Comparison of ENCODE assay signal across 18 cellular contexts in the genomic region with DNA sequence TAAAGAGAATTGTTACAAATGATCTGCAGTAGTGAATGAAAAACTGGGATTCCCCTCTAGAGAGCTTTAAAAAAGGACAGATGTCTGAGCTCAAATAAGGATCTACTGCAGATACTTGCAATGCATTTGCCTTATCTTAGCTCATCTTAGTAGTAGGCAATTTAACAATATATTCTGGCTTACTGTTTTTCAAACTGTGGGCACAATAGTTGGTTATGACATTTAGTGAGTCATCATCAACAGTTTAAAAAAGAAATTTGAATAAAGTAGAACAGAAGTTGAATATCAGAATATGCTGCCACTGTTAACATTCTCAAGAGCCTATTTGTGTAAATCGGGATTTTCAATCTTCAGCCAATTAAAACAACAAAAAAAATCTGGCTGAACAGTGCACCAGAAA. TPM values are rescaled to one million over a fixed set of nuclear protein-coding genes. Genes with fewer than 3 reads are reported as not detected.
A peak's percentile ranks its signal among the peaks of the same experiment; 100 is the strongest.
DNase-seq lines count a peak whose midpoint lies in the region; TF ChIP-seq lines count a peak whose summit lies in the region.
"Had no signal": no experiment of that assay in that cellular context is flagged by ENCODE, and none has a peak within 500 bp of the region (broad histone marks: within the 10 kb centered on the region; RNA-seq: fewer than 3 reads in every experiment).

No MANE protein-coding gene starts in this region.

- H3K4me1 Mint-ChIP-seq in CD14-positive monocyte, result peaks cover 80% of the 10 kb centered on the region

- no peak overlapping the region for H4K8ac ChIP-seq in mesenchymal stem cell (ENCODE audit: low read length)

- H3K27ac ChIP-seq in mammary epithelial cell (ENCODE audit: insufficient read depth, low read depth, low read length), result peak overlapping the region; percentile 60
- H3K27ac ChIP-seq in mesenchymal stem cell (ENCODE audit: low read length, poor library complexity, severe bottlenecking), result no peak overlapping the region
- H3K27ac ChIP-seq in stomach, result no peak overlapping the region

- H2BK12ac ChIP-seq in mesenchymal stem cell (ENCODE audit: low read length in 2 of 2), result no peak overlapping the region

- no peak overlapping the region for H2AK5ac ChIP-seq in mesenchymal stem cell (ENCODE audit: low read length, severe bottlenecking)

- H3K36me3 ChIP-seq in mammary epithelial cell (ENCODE audit: insufficient read depth, low read length) (no peaks in the 10 kb centered on the region), mesenchymal stem cell (ENCODE audit: control insufficient read depth in 1 of 2, insufficient read depth in 2 of 2, low read depth in 1 of 2, low read length in 2 of 2) (no peaks in the 10 kb centered on the region), stomach (no peaks in the 10 kb centered on the region)
- H3K36me3 ChIP-seq: suprapubic skin had no signal

- no TSS peak for BruUV-seq in mammary epithelial cell (replicated peaks; lab: Mats Ljungman, UMichigan)

- H2BK5ac ChIP-seq in mesenchymal stem cell (ENCODE audit: low read depth, low read length, poor library complexity, severe bottlenecking), result no peak overlapping the region

- TF ChIP-seq CTCF in CD14-positive monocyte (IDR thresholded peaks at IDR 0.05), result no peak
- TF ChIP-seq CTCF in mammary epithelial cell (conservative IDR thresholded peaks at IDR 0.05 in 1 of 2, IDR thresholded peaks at IDR 0.05 in 1 of 2; ENCODE audit: extremely low read depth in 1 of 2, insufficient read depth in 1 of 2, low read depth in 1 of 2, low read length in 2 of 2), result no peak
- TF ChIP-seq CTCF in stomach (IDR thresholded peaks at IDR 0.05), result no peak
- no peak for TF ChIP-seq CTCF in GM10266 (IDR thresholded peaks at IDR 0.05; ENCODE audit: control insufficient read depth, insufficient read depth, low read depth, missing control alignments)

- in situ Hi-C loops in mammary epithelial cell (cut with MboI; ENCODE audit: low sequenced_read_pairs in 2 of 2), result no loop called here

- no peaks in the 10 kb centered on the region for H3K9me3 ChIP-seq in mammary epithelial cell (replicated peaks; ENCODE audit: insufficient read depth, low read length)
- H3K9me3 ChIP-seq in mesenchymal stem cell (ENCODE audit: control insufficient read depth, low read length), result no peaks in the 10 kb centered on the region
- no peaks in the 10 kb centered on the region for H3K9me3 ChIP-seq in stomach
- H3K9me3 ChIP-seq: suprapubic skin had no signal

- H4K91ac ChIP-seq in mesenchymal stem cell (ENCODE audit: low read length), result no peak overlapping the region

- peaks cover 59% of the 10 kb centered on the region for H3K4me1 ChIP-seq in mammary epithelial cell (ENCODE audit: insufficient read depth, low read length)
- H3K4me1 ChIP-seq in mesenchymal stem cell (ENCODE audit: control insufficient read depth, insufficient read depth, low read depth, low read length), result peaks cover 10% of the 10 kb centered on the region
- H3K4me1 ChIP-seq in stomach, result peaks cover 0 to 32% (median 9%) of the 10 kb centered on the region in 4 donors

- TF ChIP-seq POLR2A in stomach (IDR thresholded peaks at IDR 0.05), result no peak

- peaks cover 0 to 3% (median 0%) of the 10 kb centered on the region in 7 donors for H3K9me3 Mint-ChIP-seq in CD14-positive monocyte
- H3K9me3 Mint-ChIP-seq: activated B cell treated with CpG ODN at 0.5 μM for 24 hours, mesothelial cell of epicardium had no signal

- no peaks in the 10 kb centered on the region for H4K20me1 ChIP-seq in mammary epithelial cell (ENCODE audit: insufficient read depth, low read length)

- no peak overlapping the region for H3K14ac ChIP-seq in mesenchymal stem cell (ENCODE audit: low read length in 2 of 2)

- H3K27me3 ChIP-seq in mammary epithelial cell (ENCODE audit: insufficient read depth, low read length) (no peaks in the 10 kb centered on the region), mesenchymal stem cell (ENCODE audit: control insufficient read depth in 1 of 2, insufficient read depth in 1 of 2, low read length in 2 of 2) (no peaks in the 10 kb centered on the region), stomach (no peaks in the 10 kb centered on the region)
- H3K27me3 ChIP-seq: suprapubic skin had no signal

- no peak overlapping the region for H3K18ac ChIP-seq in mesenchymal stem cell (ENCODE audit: low read depth in 1 of 2, low read length in 2 of 2)

- no peak overlapping the region for H2BK120ac ChIP-seq in mesenchymal stem cell (ENCODE audit: low read depth, low read length)

- dilution Hi-C loops in mammary epithelial cell (cut with HindIII; ENCODE audit: low sequenced_read_pairs), result no loop called here

- peak overlapping the region; percentile 93 to 99 (median 98) for H3K27ac Mint-ChIP-seq in CD14-positive monocyte
- H3K27ac Mint-ChIP-seq: activated B cell treated with CpG ODN at 0.5 μM for 24 hours had no signal

- CTCF ChIA-PET in mammary epithelial cell (lab: Charles Lee; ENCODE audit: low non-redundant PET), result no interaction called here

- H3K27me3 Mint-ChIP-seq in CD14-positive monocyte (ENCODE audit: low read depth in 3 of 3), result peaks cover 0 to 4% (median 0%) of the 10 kb centered on the region in 3 donors

- DNase-seq in CD14-positive monocyte (ENCODE audit: low spot score) (no peak), M059J (ENCODE audit: low read depth) (peak; percentile 69), mammary epithelial cell (peak; percentile 56), mesenchymal stem cell (peak; percentile 29), HuH-7.5 (ENCODE audit: low spot score) (no peak), stomach (no peak), NCI-H187 treated with DMSO at 0.1 percent for 48 hours (lab: John Stamatoyannopoulos, UW) (no peak), GM10266 (ENCODE audit: extremely low spot score) (no peak)
- DNase-seq: activated B cell treated with CpG ODN at 0.5 μM for 24 hours; activated effector memory CD4-positive, alpha-beta T cell treated with Interleukin-2 at 50 U/mL for 16 hours; erythroblast; GDM1; kidney glomerular epithelial cell; NCI-H2029 treated with DMSO at 0.1 percent for 48 hours; NCI-H510A treated with DMSO at 0.1 percent for 48 hours; right cardiac atrium had no signal

- H2AFZ ChIP-seq in mammary epithelial cell (ENCODE audit: low read depth, low read length) (no peak overlapping the region), mesenchymal stem cell (ENCODE audit: low read depth, low read length) (no peak overlapping the region)

- H3K36me3 Mint-ChIP-seq in CD14-positive monocyte, result peaks cover 0 to 4% of the 10 kb centered on the region in 2 donors
- H3K36me3 Mint-ChIP-seq: mesothelial cell of epicardium had no signal

- no peaks in the 10 kb centered on the region for H3K79me2 ChIP-seq in mammary epithelial cell (ENCODE audit: insufficient read depth, low read length)

- H3K4me2 ChIP-seq in mammary epithelial cell (ENCODE audit: insufficient read depth, low read depth, low read length), result no peak overlapping the region
- no peak overlapping the region for H3K4me2 ChIP-seq in mesenchymal stem cell (ENCODE audit: low read length, poor library complexity, severe bottlenecking)

- no peak overlapping the region for H3K23ac ChIP-seq in mesenchymal stem cell (ENCODE audit: low read length in 2 of 2)

- TF ChIP-seq EP300 in stomach (IDR thresholded peaks at IDR 0.05), result no peak

- WGBS in mammary epithelial cell (ENCODE audit: low coverage, missing lambda C conversion rate), result 42% methylated on average over 1 of the region's 1 CpG
- 86% methylated on average over 1 of the region's 1 CpG for WGBS in mesenchymal stem cell
- 31 to 54% (median 41%) methylated on average over 1 of the region's 1 CpG for WGBS in stomach, 5 donors

- no peaks in the 10 kb centered on the region for H3K79me1 ChIP-seq in mesenchymal stem cell (replicated peaks; ENCODE audit: low read length, poor library complexity, severe bottlenecking)

- no peak overlapping the region for H2BK15ac ChIP-seq in mesenchymal stem cell (ENCODE audit: low read depth, poor library complexity, severe bottlenecking)

- intact Hi-C loops in CD14-positive monocyte (cut with micrococcal nuclease) (no loop called here), mammary epithelial cell (cut with micrococcal nuclease) (no loop called here), stomach (cut with DNase I; ENCODE audit: low total_unique reads) (no loop called here)

- no peak overlapping the region for H3K4me3 ChIP-seq in mammary epithelial cell (replicated peaks in 1 of 3; ENCODE audit: insufficient read depth in 1 of 3, low read depth in 2 of 3, low read length in 3 of 3)
- peak overlapping the region in 1 of 2 experiments; percentile 13 for H3K4me3 ChIP-seq in mesenchymal stem cell (ENCODE audit: insufficient read depth in 1 of 2, low read depth in 1 of 2, low read length in 2 of 2)
- no peak overlapping the region for H3K4me3 ChIP-seq in stomach
- H3K4me3 ChIP-seq: suprapubic skin had no signal

- no peak overlapping the region for H3K4ac ChIP-seq in mesenchymal stem cell (ENCODE audit: low read depth in 1 of 2, low read length in 2 of 2)

- no peak overlapping the region for H3K4me3 Mint-ChIP-seq in CD14-positive monocyte
- H3K4me3 Mint-ChIP-seq: activated B cell treated with CpG ODN at 0.5 μM for 24 hours, mesothelial cell of epicardium had no signal

- H3K9ac ChIP-seq in mammary epithelial cell (ENCODE audit: insufficient read depth, low read length) (no peak overlapping the region), mesenchymal stem cell (ENCODE audit: low read length) (peak overlapping the region; percentile 32)

RNA-seq across cellular contexts. Expression of a gene that starts 6.7 kb away (rescaled TPM):
- 10 to 100 TPM; 49.6 to 76.8 TPM for polyA plus RNA-seq in CD14-positive monocyte
- total RNA-seq in M059J (2014; rRNA removed; shearing (Covaris generic)), result 88.2 and 149 TPM in 2 replicates
- total RNA-seq in mammary epithelial cell, result 100 to 1,000 TPM; 397 to 459 TPM
- 339 TPM for polyA plus RNA-seq in mammary epithelial cell
- 359 TPM for polyA minus RNA-seq in mammary epithelial cell
- 217 TPM for polyA plus RNA-seq in mesenchymal stem cell (2013, experiment 1 of 2)
- polyA plus RNA-seq in mesenchymal stem cell (2013, experiment 2 of 2), result 216 TPM
- total RNA-seq in stomach, result 100 to 1,000 TPM; 194 to 458 (median 237) TPM
- polyA plus RNA-seq in stomach, result 10 to 100 TPM; 54.0 to 73.9 (median 69.4) TPM

Comparison
In these comparisons a context has a peak if more than half of its experiments do, and no peak if none do; other contexts are left out.
1. DNase-seq: peak in M059J (single experiment), mammary epithelial cell (single experiment) and mesenchymal stem cell (single experiment); none in CD14-positive monocyte (single experiment), HuH-7.5 (single experiment), stomach (single experiment), NCI-H187 treated with DMSO at 0.1 percent for 48 hours (single experiment) and GM10266 (single experiment).